ENCODE assay signal across 20 cellular contexts in the genomic region with DNA sequence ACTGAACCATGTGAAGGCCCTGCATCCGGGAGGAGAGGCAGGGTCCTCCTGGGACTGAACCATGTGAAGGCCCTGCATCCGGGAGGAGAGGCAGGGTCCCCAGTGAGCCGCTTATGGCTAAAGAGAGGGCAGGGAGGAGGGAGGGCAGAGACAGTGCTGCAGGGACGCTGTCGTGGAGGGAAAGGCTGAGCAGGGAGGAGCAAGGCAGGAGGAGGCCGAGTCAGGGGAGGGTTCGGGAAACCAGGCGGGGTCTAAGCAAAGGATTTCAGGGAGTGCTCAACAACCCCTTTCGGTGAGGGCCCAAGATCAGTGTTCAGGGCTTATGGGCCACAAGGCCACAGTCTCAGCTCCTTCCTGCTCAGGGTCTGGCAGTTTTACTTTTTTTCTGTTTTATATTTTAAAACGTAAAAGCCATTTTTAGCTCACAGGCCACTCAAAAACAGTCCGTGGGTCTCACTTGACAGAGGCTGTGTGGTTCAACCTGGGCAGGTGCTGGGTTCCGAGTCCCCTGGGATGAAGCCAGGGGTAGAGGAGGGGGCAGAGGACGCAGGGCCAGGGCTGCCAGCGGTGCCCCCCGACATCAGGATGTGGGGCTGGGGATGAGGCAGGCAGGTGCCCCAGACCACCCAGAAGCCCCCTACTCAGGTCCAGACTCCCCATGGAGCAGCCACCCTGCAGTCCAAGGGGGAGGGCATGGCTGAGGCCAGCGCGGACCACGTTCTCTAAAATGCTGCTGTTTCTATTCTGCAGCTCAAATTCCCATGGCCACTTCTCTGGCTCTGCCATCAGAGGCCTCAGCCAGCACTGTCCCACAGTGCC.
"Had no signal": no experiment of that assay in that cellular context is flagged by ENCODE, and none has a peak within 500 bp of the region (broad histone marks: within the 10 kb centered on the region; RNA-seq: fewer than 3 reads in every experiment).

No MANE protein-coding gene starts in this region.

- H3K4me1 ChIP-seq: breast epithelium had no signal

- ATAC-seq: activated CD8-positive, alpha-beta T cell treated with anti-CD3 and anti-CD28 coated beads, Interleukin-2, amount 10 ng/mL, durations not matched to agents 7 days and 5 days; WTC11 had no signal

- H3K9me3 ChIP-seq: breast epithelium, Peyer's patch, SJSA1 had no signal

- H3K4me3 ChIP-seq: breast epithelium, Peyer's patch, SJSA1 had no signal

- H3K27me3 ChIP-seq: breast epithelium, Peyer's patch, SJSA1 had no signal

- H3K27ac ChIP-seq: breast epithelium, Peyer's patch, RWPE1, SJSA1 had no signal

- DNase-seq: activated CD4-positive, alpha-beta T cell treated with anti-CD3 and anti-CD28 coated beads for 48 hours; activated CD4-positive, alpha-beta T cell treated with anti-CD3 and anti-CD28 coated beads, Interleukin-2, amount 50 U/mL, for 4 hours; activated CD4-positive, CD25-positive, alpha-beta regulatory T cell treated with anti-CD3 and anti-CD28 coated beads, Interleukin-2, amount 50 U/mL, for 72 hours; activated CD8-positive, alpha-beta memory T cell treated with anti-CD3 and anti-CD28 coated beads, Interleukin-2, amount 50 U/mL, for 48 hours; activated CD8-positive, alpha-beta T cell treated with anti-CD3 and anti-CD28 coated beads, Interleukin-2, amount 10 ng/mL, durations not matched to agents 7 days and 5 days; activated naive CD4-positive, alpha-beta T cell; activated T-cell treated with anti-CD3 and anti-CD28 coated beads, Interleukin-2, amount 50 U/mL, for 1 hour; aorta; MM.1S; NCI-H1105; NCI-H1930; NCI-H510A treated with DMSO at 0.1 percent for 48 hours; NCI-H69; NK-92 treated with Interleukin-12 subunit alpha and Interleukin-12 subunit beta, amount 100 ng/mL, for 24 hours; Peyer's patch; SHP77 had no signal
